ENCODE assay signal across 12 cellular contexts in genomic region chr2:135839713-135840112, GRCh38. TPM values are rescaled to one million over a fixed set of nuclear protein-coding genes. Genes with fewer than 3 reads are reported as not detected.
DNase-seq lines count a peak whose midpoint lies in the region; ATAC-seq, FAIRE-seq and TF ChIP-seq lines count a peak whose summit lies in the region.
"Had no signal": no experiment of that assay in that cellular context is flagged by ENCODE, and none has a peak within 500 bp of the region (broad histone marks: within the 10 kb centered on the region; RNA-seq: fewer than 3 reads in every experiment).

No MANE protein-coding gene starts in this region.

- 34% methylated on average over 2 of the region's 2 CpGs for WGBS in HepG2 (ENCODE audit: low lambda C conversion rate)
- 58% methylated on average over 2 of the region's 2 CpGs for WGBS in right lobe of liver (ENCODE audit: insufficient coverage, low coverage, low lambda C conversion rate, missing lambda C conversion rate)
- WGBS in smooth muscle cell (ENCODE audit: low lambda C conversion rate) = 35% methylated on average over 2 of the region's 2 CpGs

- ATAC-seq in HepG2 = no peak
- no peak for ATAC-seq in right lobe of liver
- no peak for ATAC-seq in stimulated activated naive CD8-positive, alpha-beta T cell treated with anti-CD3 and anti-CD28 coated beads, Interleukin-15, Interleukin-2, amounts not matched to agents 100 U/mL and 50 U/mL, for 24 hours
- ATAC-seq: naive thymus-derived CD4-positive, alpha-beta T cell had no signal

- H3K27me3 ChIP-seq in HepG2 (ENCODE audit: control insufficient read depth in 1 of 2, insufficient read depth in 2 of 2, low read length in 2 of 2) (no peaks in the 10 kb centered on the region), right lobe of liver (no peaks in the 10 kb centered on the region), breast epithelium (no peaks in the 10 kb centered on the region), ascending aorta (no peaks in the 10 kb centered on the region), smooth muscle cell (ENCODE audit: low read depth) (no peaks in the 10 kb centered on the region)

- intact Hi-C loops in HepG2 (cut with micrococcal nuclease; ENCODE audit: unreplicated experiment) = no loop called here
- intact Hi-C loops in right lobe of liver (cut with DNase I) = no loop called here
- intact Hi-C loops in breast epithelium (cut with DNase I; ENCODE audit: low total_unique reads) = no loop called here
- intact Hi-C loops in ascending aorta (cut with DNase I) = no loop called here

- no peaks in the 10 kb centered on the region; a peak in 1 of 5 replicates for H3K36me3 ChIP-seq in HepG2 (replicated peaks in 1 of 2; ENCODE audit: control insufficient read depth in 1 of 2, insufficient read depth in 2 of 2, low read length in 2 of 2)
- peaks cover 0 to 4% (median 1%) of the 10 kb centered on the region in 4 donors for H3K36me3 ChIP-seq in right lobe of liver
- H3K36me3 ChIP-seq in breast epithelium = no peaks in the 10 kb centered on the region
- peaks cover 11 to 17% of the 10 kb centered on the region in 2 donors for H3K36me3 ChIP-seq in ascending aorta
- H3K36me3 ChIP-seq in smooth muscle cell (ENCODE audit: low read depth) = no peaks in the 10 kb centered on the region

- FAIRE-seq in HepG2 (lab: Jason Lieb, UNC) = no peak
- FAIRE-seq: bronchial epithelial cell had no signal

- H3K4me1 ChIP-seq in HepG2 (ENCODE audit: insufficient read depth, low read length) (no peaks in the 10 kb centered on the region), right lobe of liver (no peaks in the 10 kb centered on the region), breast epithelium (no peaks in the 10 kb centered on the region), ascending aorta (peaks cover 0 to 2% of the 10 kb centered on the region in 2 donors), smooth muscle cell (ENCODE audit: low read depth) (no peaks in the 10 kb centered on the region)

- H3K27ac ChIP-seq in HepG2 (ENCODE audit: extremely low read length, insufficient read depth, low read length) (no peak overlapping the region), right lobe of liver (no peak overlapping the region), breast epithelium (peak overlapping the region; percentile 7 to 15), ascending aorta (no peak overlapping the region), smooth muscle cell (ENCODE audit: low read depth) (no peak overlapping the region)

- CTCF ChIA-PET in HepG2 (lab: Yijun Ruan, JAX; ENCODE audit: low intra/inter-chr PET ratio, low total read pairs) = no interaction called here

- H3K9me3 ChIP-seq in HepG2 (ENCODE audit: low read length) (no peaks in the 10 kb centered on the region), right lobe of liver (no peaks in the 10 kb centered on the region), breast epithelium (no peaks in the 10 kb centered on the region), ascending aorta (no peaks in the 10 kb centered on the region), smooth muscle cell (replicated peaks; ENCODE audit: low read depth) (no peaks in the 10 kb centered on the region)

- H3K9ac ChIP-seq in HepG2 (ENCODE audit: insufficient read depth, low read depth, low read length) = no peak overlapping the region
- H3K9ac ChIP-seq in smooth muscle cell (ENCODE audit: low read depth) = no peak overlapping the region

- TF ChIP-seq POLR2A in HepG2 (IDR thresholded peaks at IDR 0.05; ENCODE audit: insufficient read depth in 1 of 2, low read depth in 2 of 2, low read length in 2 of 2) (no peak), right lobe of liver (IDR thresholded peaks at IDR 0.05) (no peak), breast epithelium (IDR thresholded peaks at IDR 0.05) (no peak)

- no peaks in the 10 kb centered on the region for H3K79me2 ChIP-seq in HepG2 (ENCODE audit: insufficient read depth, low read length)
- H3K79me2 ChIP-seq in smooth muscle cell (ENCODE audit: low read depth) = no peaks in the 10 kb centered on the region

- H2AFZ ChIP-seq in HepG2 (ENCODE audit: low read length) (no peak overlapping the region), smooth muscle cell (ENCODE audit: low read depth) (no peak overlapping the region)

- H3K4me3 ChIP-seq in HepG2 (replicated peaks in 1 of 3; ENCODE audit: insufficient read depth in 1 of 3, low read depth in 2 of 3, low read length in 3 of 3) (no peak overlapping the region), right lobe of liver (no peak overlapping the region), breast epithelium (no peak overlapping the region), ascending aorta (no peak overlapping the region), smooth muscle cell (no peak overlapping the region)

- in situ Hi-C loops in HepG2 (cut with HindIII; ENCODE audit: extremely low pct_ligation_motif_present, low pct_unique_long_range_greater_than_20kb) = no loop called here

- no peak for TF ChIP-seq RAD21 in HepG2 (CRISPR knock-in tag; IDR thresholded peaks at IDR 0.05)

- no peak for TF ChIP-seq EP300 in HepG2 (IDR thresholded peaks at IDR 0.05; ENCODE audit: low read depth in 2 of 2, low read length in 2 of 2)
- TF ChIP-seq EP300 in HepG2 (CRISPR knock-in tag; IDR thresholded peaks at IDR 0.05; ENCODE audit: borderline replicate concordance) = no peak

- no peaks in the 10 kb centered on the region for H4K20me1 ChIP-seq in HepG2 (ENCODE audit: insufficient read depth, low read length)
- no peaks in the 10 kb centered on the region for H4K20me1 ChIP-seq in smooth muscle cell (ENCODE audit: low read depth)

- DNase-seq in HepG2 (ENCODE audit: low spot score) (no peak), right lobe of liver (no peak), breast epithelium (ENCODE audit: low spot score in 2 of 2) (no peak), iris pigment epithelial cell (ENCODE audit: low read depth) (peak; percentile 91), kidney glomerular epithelial cell (lab: John Stamatoyannopoulos, UW) (no peak), ascending aorta (ENCODE audit: low spot score in 2 of 2) (no peak), smooth muscle cell (lab: John Stamatoyannopoulos, UW; ENCODE audit: unreplicated experiment) (no peak)
- DNase-seq in stimulated activated naive CD8-positive, alpha-beta T cell treated with anti-CD3 and anti-CD28 coated beads, Interleukin-15, Interleukin-2, amounts not matched to agents 100 U/mL and 50 U/mL, for 24 hours = no peak
- DNase-seq: AML-193; naive thymus-derived CD4-positive, alpha-beta T cell had no signal

- TF ChIP-seq CTCF in HepG2 (CRISPR knock-in tag; IDR thresholded peaks at IDR 0.05) (no peak), right lobe of liver (IDR thresholded peaks at IDR 0.05) (no peak), breast epithelium (IDR thresholded peaks at IDR 0.05) (no peak), ascending aorta (IDR thresholded peaks at IDR 0.05) (no peak), smooth muscle cell (IDR thresholded peaks at IDR 0.05; ENCODE audit: borderline replicate concordance, insufficient read depth, poor library complexity, severe bottlenecking) (no peak)

- no peaks in the 10 kb centered on the region for H3F3A ChIP-seq in smooth muscle cell (ENCODE audit: low read depth)

- H3K4me2 ChIP-seq in HepG2 (ENCODE audit: low read depth, low read length) = no peak overlapping the region
- no peak overlapping the region for H3K4me2 ChIP-seq in smooth muscle cell

- no TSS peak for BruUV-seq in HepG2 (replicated peaks; lab: Mats Ljungman, UMichigan)

- POLR2A ChIA-PET in HepG2 (lab: Yijun Ruan, JAX) = no interaction called here

RNA-seq across cellular contexts. Expression of gene LCT, which starts 2.7 kb away (rescaled TPM):
- total RNA-seq in HepG2 (2016; rRNA removed; fragmentation: Illumina TruSeq; extraction: Trizol) (not detected in 2 replicates), right lobe of liver (under 1 TPM in 1 of 6 experiments, not detected in 5; 0.12 TPM), breast epithelium (not detected), ascending aorta (not detected), smooth muscle cell (0.04 and 0.31 TPM in 2 replicates)
- total RNA-seq in HepG2 (2016; cell fraction: cytosol; rRNA removed; fragmentation: Illumina TruSeq; extraction: Trizol; ENCODE audit: low read depth) = not detected in 2 replicates
- not detected in 2 replicates for total RNA-seq in HepG2 (2016; cell fraction: insoluble cytoplasmic fraction; rRNA removed; fragmentation: Illumina TruSeq; extraction: Trizol)
- total RNA-seq in HepG2 (2016; cell fraction: membrane; rRNA removed; fragmentation: Illumina TruSeq; extraction: Trizol) = not detected in 2 replicates
- not detected in 2 replicates for total RNA-seq in HepG2 (2016; cell fraction: nucleus; rRNA removed; fragmentation: Illumina TruSeq; extraction: Trizol)
- polyA plus RNA-seq in HepG2 (2011; rRNA removed) (not detected in 2 replicates), smooth muscle cell (0.25 TPM in 1 of 2 replicates, not detected in the other)
- polyA plus RNA-seq in HepG2 (2011; cell fraction: cytosol; rRNA removed) = not detected in 2 replicates
- not detected in 2 replicates for polyA plus RNA-seq in HepG2 (2011; cell fraction: nucleus; rRNA removed)
- not detected in 2 replicates for polyA plus RNA-seq in HepG2 (2012)
- polyA plus RNA-seq in HepG2 (2016; cell fraction: cytosol; fragmentation: Illumina TruSeq; extraction: Trizol; ENCODE audit: low read depth) = not detected in 2 replicates
- polyA plus RNA-seq in HepG2 (2016; cell fraction: insoluble cytoplasmic fraction; fragmentation: Illumina TruSeq; extraction: Trizol; ENCODE audit: low read depth) = not detected in 2 replicates
- polyA plus RNA-seq in HepG2 (2016; cell fraction: membrane; fragmentation: Illumina TruSeq; extraction: Trizol; ENCODE audit: low read depth) = not detected in 2 replicates
- polyA plus RNA-seq in HepG2 (2016; cell fraction: nucleus; fragmentation: Illumina TruSeq; extraction: Trizol; ENCODE audit: insufficient read depth, low read depth) = not detected in 2 replicates
- 0.08 and 0.12 TPM in 2 replicates for polyA minus RNA-seq in HepG2 (2011; rRNA and poly(A)+ RNA removed; ENCODE audit: low replicate concordance)
- not detected in 2 replicates for polyA minus RNA-seq in HepG2 (2011; cell fraction: cytosol; rRNA and poly(A)+ RNA removed)
- 0.12 TPM in 1 of 2 replicates, not detected in the other for polyA minus RNA-seq in HepG2 (2011; cell fraction: nucleus; rRNA and poly(A)+ RNA removed)
- total RNA-seq: bronchial epithelial cell, urinary bladder had no signal
- polyA plus RNA-seq: naive thymus-derived CD4-positive, alpha-beta T cell; urinary bladder had no signal

RNA-seq across cellular contexts. Expression of gene MCM6, which starts 36.5 kb away (rescaled TPM):
- total RNA-seq in HepG2 (2016; rRNA removed; fragmentation: Illumina TruSeq; extraction: Trizol) (18.7 and 48.5 TPM in 2 replicates), right lobe of liver (10 to 100 TPM in 2 of 6 experiments, 1 to 10 TPM in 4; 1.5 to 13.2 (median 4.7) TPM), breast epithelium (10 to 100 TPM; 10.9 to 11.8 (median 11.3) TPM), ascending aorta (62.5 TPM), smooth muscle cell (19.0 TPM in 2 replicates)
- total RNA-seq in HepG2 (2016; cell fraction: cytosol; rRNA removed; fragmentation: Illumina TruSeq; extraction: Trizol; ENCODE audit: low read depth) = 2.9 and 3.3 TPM in 2 replicates
- total RNA-seq in HepG2 (2016; cell fraction: insoluble cytoplasmic fraction; rRNA removed; fragmentation: Illumina TruSeq; extraction: Trizol) = 19.6 and 52.2 TPM in 2 replicates
- total RNA-seq in HepG2 (2016; cell fraction: membrane; rRNA removed; fragmentation: Illumina TruSeq; extraction: Trizol) = 5.7 and 6.2 TPM in 2 replicates
- total RNA-seq in HepG2 (2016; cell fraction: nucleus; rRNA removed; fragmentation: Illumina TruSeq; extraction: Trizol) = 18.5 and 20.1 TPM in 2 replicates
- polyA plus RNA-seq in HepG2 (2011; rRNA removed) (6.1 and 9.7 TPM in 2 replicates), smooth muscle cell (15.0 and 17.3 TPM in 2 replicates)
- polyA plus RNA-seq in HepG2 (2011; cell fraction: cytosol; rRNA removed) = 6.6 TPM in 2 replicates
- polyA plus RNA-seq in HepG2 (2011; cell fraction: nucleus; rRNA removed) = 2.8 and 3.3 TPM in 2 replicates
- polyA plus RNA-seq in HepG2 (2012) = 8.0 and 12.3 TPM in 2 replicates
- 1.3 and 1.7 TPM in 2 replicates for polyA plus RNA-seq in HepG2 (2016; cell fraction: cytosol; fragmentation: Illumina TruSeq; extraction: Trizol; ENCODE audit: low read depth)
- polyA plus RNA-seq in HepG2 (2016; cell fraction: insoluble cytoplasmic fraction; fragmentation: Illumina TruSeq; extraction: Trizol; ENCODE audit: low read depth) = 48.5 and 50.3 TPM in 2 replicates
- 2.9 and 3.0 TPM in 2 replicates for polyA plus RNA-seq in HepG2 (2016; cell fraction: membrane; fragmentation: Illumina TruSeq; extraction: Trizol; ENCODE audit: low read depth)
- 22.1 and 25.3 TPM in 2 replicates for polyA plus RNA-seq in HepG2 (2016; cell fraction: nucleus; fragmentation: Illumina TruSeq; extraction: Trizol; ENCODE audit: insufficient read depth, low read depth)
- 10.7 and 78.5 TPM in 2 replicates for polyA minus RNA-seq in HepG2 (2011; rRNA and poly(A)+ RNA removed; ENCODE audit: low replicate concordance)
- 9.1 and 11.2 TPM in 2 replicates for polyA minus RNA-seq in HepG2 (2011; cell fraction: cytosol; rRNA and poly(A)+ RNA removed)
- 8.8 and 9.1 TPM in 2 replicates for polyA minus RNA-seq in HepG2 (2011; cell fraction: nucleus; rRNA and poly(A)+ RNA removed)

Comparison
In these comparisons a context has a peak if more than half of its experiments do, and no peak if none do; other contexts are left out.
1. H3K27ac ChIP-seq: peak in breast epithelium (2 of 2); none in HepG2 (single experiment), right lobe of liver (0 of 3), ascending aorta (0 of 2) and smooth muscle cell (single experiment).